ENCODE assay signal across 1 cellular context in genomic region chr13:97239306-97239705, GRCh38.
TF ChIP-seq lines count a peak whose summit lies in the region.

No MANE protein-coding gene starts in this region.

TF ChIP-seq in GM23338, 12 proteins besides CTCF, POLR2A, EP300 and RAD21 (continued from another document):
- TF ChIP-seq, protein P1, sequence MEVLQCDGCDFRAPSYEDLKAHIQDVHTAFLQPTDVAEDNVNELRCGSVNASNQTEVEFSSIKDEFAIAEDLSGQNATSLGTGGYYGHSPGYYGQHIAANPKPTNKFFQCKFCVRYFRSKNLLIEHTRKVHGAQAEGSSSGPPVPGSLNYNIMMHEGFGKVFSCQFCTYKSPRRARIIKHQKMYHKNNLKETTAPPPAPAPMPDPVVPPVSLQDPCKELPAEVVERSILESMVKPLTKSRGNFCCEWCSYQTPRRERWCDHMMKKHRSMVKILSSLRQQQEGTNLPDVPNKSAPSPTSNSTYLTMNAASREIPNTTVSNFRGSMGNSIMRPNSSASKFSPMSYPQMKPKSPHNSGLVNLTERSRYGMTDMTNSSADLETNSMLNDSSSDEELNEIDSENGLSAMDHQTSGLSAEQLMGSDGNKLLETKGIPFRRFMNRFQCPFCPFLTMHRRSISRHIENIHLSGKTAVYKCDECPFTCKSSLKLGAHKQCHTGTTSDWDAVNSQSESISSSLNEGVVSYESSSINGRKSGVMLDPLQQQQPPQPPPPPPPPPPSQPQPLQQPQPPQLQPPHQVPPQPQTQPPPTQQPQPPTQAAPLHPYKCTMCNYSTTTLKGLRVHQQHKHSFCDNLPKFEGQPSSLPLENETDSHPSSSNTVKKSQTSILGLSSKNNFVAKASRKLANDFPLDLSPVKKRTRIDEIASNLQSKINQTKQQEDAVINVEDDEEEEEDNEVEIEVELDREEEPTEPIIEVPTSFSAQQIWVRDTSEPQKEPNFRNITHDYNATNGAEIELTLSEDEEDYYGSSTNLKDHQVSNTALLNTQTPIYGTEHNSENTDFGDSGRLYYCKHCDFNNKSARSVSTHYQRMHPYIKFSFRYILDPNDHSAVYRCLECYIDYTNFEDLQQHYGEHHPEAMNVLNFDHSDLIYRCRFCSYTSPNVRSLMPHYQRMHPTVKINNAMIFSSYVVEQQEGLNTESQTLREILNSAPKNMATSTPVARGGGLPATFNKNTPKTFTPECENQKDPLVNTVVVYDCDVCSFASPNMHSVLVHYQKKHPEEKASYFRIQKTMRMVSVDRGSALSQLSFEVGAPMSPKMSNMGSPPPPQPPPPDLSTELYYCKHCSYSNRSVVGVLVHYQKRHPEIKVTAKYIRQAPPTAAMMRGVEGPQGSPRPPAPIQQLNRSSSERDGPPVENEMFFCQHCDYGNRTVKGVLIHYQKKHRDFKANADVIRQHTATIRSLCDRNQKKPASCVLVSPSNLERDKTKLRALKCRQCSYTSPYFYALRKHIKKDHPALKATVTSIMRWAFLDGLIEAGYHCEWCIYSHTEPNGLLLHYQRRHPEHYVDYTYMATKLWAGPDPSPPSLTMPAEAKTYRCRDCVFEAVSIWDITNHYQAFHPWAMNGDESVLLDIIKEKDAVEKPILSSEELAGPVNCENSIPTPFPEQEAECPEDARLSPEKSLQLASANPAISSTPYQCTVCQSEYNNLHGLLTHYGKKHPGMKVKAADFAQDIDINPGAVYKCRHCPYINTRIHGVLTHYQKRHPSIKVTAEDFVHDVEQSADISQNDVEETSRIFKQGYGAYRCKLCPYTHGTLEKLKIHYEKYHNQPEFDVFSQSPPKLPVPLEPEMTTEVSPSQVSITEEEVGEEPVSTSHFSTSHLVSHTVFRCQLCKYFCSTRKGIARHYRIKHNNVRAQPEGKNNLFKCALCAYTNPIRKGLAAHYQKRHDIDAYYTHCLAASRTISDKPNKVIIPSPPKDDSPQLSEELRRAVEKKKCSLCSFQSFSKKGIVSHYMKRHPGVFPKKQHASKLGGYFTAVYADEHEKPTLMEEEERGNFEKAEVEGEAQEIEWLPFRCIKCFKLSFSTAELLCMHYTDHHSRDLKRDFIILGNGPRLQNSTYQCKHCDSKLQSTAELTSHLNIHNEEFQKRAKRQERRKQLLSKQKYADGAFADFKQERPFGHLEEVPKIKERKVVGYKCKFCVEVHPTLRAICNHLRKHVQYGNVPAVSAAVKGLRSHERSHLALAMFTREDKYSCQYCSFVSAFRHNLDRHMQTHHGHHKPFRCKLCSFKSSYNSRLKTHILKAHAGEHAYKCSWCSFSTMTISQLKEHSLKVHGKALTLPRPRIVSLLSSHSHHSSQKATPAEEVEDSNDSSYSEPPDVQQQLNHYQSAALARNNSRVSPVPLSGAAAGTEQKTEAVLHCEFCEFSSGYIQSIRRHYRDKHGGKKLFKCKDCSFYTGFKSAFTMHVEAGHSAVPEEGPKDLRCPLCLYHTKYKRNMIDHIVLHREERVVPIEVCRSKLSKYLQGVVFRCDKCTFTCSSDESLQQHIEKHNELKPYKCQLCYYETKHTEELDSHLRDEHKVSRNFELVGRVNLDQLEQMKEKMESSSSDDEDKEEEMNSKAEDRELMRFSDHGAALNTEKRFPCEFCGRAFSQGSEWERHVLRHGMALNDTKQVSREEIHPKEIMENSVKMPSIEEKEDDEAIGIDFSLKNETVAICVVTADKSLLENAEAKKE (CRISPR knock-in tag; IDR thresholded peaks at IDR 0.05), result no peak
- TF ChIP-seq EZH2 (IDR thresholded peaks at IDR 0.05; ENCODE audit: low read depth, unreplicated experiment) (no peak), NANOG (IDR thresholded peaks at IDR 0.05; ENCODE audit: borderline replicate concordance) (no peak), JUNB (IDR thresholded peaks at IDR 0.05; ENCODE audit: unreplicated experiment) (no peak), EZH2phosphoT487 (IDR thresholded peaks at IDR 0.05; ENCODE audit: unreplicated experiment) (no peak), REST (IDR thresholded peaks at IDR 0.05; ENCODE audit: unreplicated experiment) (no peak), ZNF114 (CRISPR knock-in tag; IDR thresholded peaks at IDR 0.05) (no peak), ZNF331 (CRISPR knock-in tag; IDR thresholded peaks at IDR 0.05; ENCODE audit: low read depth) (no peak)
